Comparison of ENCODE assay signal across 8 cellular contexts in the genomic region with DNA sequence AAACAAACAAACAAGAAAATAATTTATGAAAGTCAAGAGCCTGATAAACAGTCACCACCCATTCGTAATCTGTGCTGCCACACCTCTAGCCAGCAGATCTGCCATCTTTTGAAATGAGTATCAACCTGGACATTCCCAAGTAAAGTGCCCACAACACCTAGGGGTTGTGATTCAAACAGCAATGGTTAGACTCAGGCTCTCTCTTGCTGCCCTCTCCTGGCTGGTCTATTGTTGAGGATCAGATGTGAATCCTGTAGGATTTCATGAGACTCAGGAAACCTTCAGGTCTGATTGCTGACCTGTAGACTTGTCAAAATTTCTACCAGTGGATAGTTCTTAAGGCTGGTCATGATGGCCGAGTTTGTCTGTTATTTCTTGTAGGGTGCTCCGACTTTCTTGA. TPM values are rescaled to one million over a fixed set of nuclear protein-coding genes. Genes with fewer than 3 reads are reported as not detected.
DNase-seq lines count a peak whose midpoint lies in the region; ATAC-seq and TF ChIP-seq lines count a peak whose summit lies in the region.

No MANE protein-coding gene starts in this region.

- intact Hi-C loops in left ventricle myocardium inferior (cut with micrococcal nuclease): no loop called here
- intact Hi-C loops in Panc1 (cut with micrococcal nuclease; ENCODE audit: unreplicated experiment): loop anchor here (5.0 kb wide), 1 partner anchor 238 kb away; no protein-coding TSS in a partner anchor

- H3K4me3 ChIP-seq in left ventricle myocardium inferior: no peak overlapping the region
- H3K4me3 ChIP-seq in right atrium auricular region: no peak overlapping the region
- H3K4me3 ChIP-seq in Panc1 (ENCODE audit: low read depth in 2 of 2, low read length in 2 of 2): no peak overlapping the region

- DNase-seq in left ventricle myocardium inferior: no peak
- DNase-seq in right atrium auricular region (ENCODE audit: low spot score): no peak
- DNase-seq in Panc1 (ENCODE audit: low read depth, low spot score): no peak
- DNase-seq in glomerular visceral epithelial cell (ENCODE audit: extremely low spot score): peak; percentile 20
- no peak for DNase-seq in inferior parietal cortex (ENCODE audit: extremely low spot score)
- DNase-seq in mucosa of gallbladder (ENCODE audit: low spot score): no peak
- DNase-seq in central memory CD4-positive, alpha-beta T cell: no peak

- POLR2A ChIA-PET in Panc1 (lab: Charles Lee): no interaction called here

- in situ Hi-C loops in Panc1 (cut with HindIII; ENCODE audit: low pct_unique_long_range_greater_than_20kb, low sequenced_read_pairs): no loop called here

- peaks cover 19% of the 10 kb centered on the region for H3K36me3 ChIP-seq in left ventricle myocardium inferior
- peaks cover 9% of the 10 kb centered on the region for H3K36me3 ChIP-seq in right atrium auricular region
- H3K36me3 ChIP-seq in Panc1 (ENCODE audit: control insufficient read depth, insufficient read depth, low read length): no peaks in the 10 kb centered on the region

- ATAC-seq in Panc1 (peak; percentile 76), HG03520 (IDR thresholded peaks at IDR 0.05; ENCODE audit: unreplicated experiment) (no peak)

- H3K27me3 ChIP-seq in left ventricle myocardium inferior (ENCODE audit: low read depth) (no peaks in the 10 kb centered on the region), right atrium auricular region (no peaks in the 10 kb centered on the region), Panc1 (ENCODE audit: control insufficient read depth, insufficient read depth, low read length) (no peaks in the 10 kb centered on the region)

- H3K4me1 ChIP-seq in left ventricle myocardium inferior (peaks cover 82% of the 10 kb centered on the region), right atrium auricular region (peaks cover 0 to 35% of the 10 kb centered on the region in 2 donors), Panc1 (ENCODE audit: control insufficient read depth, insufficient read depth, low read length) (no peaks in the 10 kb centered on the region)

- CTCF ChIA-PET in Panc1 (lab: Charles Lee): no interaction called here

- H3K27ac ChIP-seq in left ventricle myocardium inferior (replicated peaks) (no peak overlapping the region), right atrium auricular region (no peak overlapping the region), Panc1 (ENCODE audit: low read length) (no peak overlapping the region)

- no TSS peak for BruUV-seq in Panc1 (replicated peaks; lab: Mats Ljungman, UMichigan)

- TF ChIP-seq CTCF in left ventricle myocardium inferior (IDR thresholded peaks at IDR 0.05; ENCODE audit: borderline replicate concordance) (peak; percentile 51), right atrium auricular region (IDR thresholded peaks at IDR 0.05) (peak in 1 of 2 donors; percentile 50), Panc1 (IDR thresholded peaks at IDR 0.05) (peak; percentile 57)

- H3K9me3 ChIP-seq in left ventricle myocardium inferior (replicated peaks) (no peaks in the 10 kb centered on the region), right atrium auricular region (no peaks in the 10 kb centered on the region), Panc1 (ENCODE audit: control insufficient read depth, insufficient read depth, low read depth, low read length) (no peaks in the 10 kb centered on the region)

RNA-seq across cellular contexts. Expression of a gene that starts 26.8 kb away (rescaled TPM):
- 220 TPM for total RNA-seq in left ventricle myocardium inferior
- 100 to 1,000 TPM in 1 of 2 donors, 10 to 100 TPM in 1; 81.8 to 136 TPM for total RNA-seq in right atrium auricular region
- total RNA-seq in Panc1 (2021; ENCODE audit: unreplicated experiment): 21.3 TPM
- polyA plus RNA-seq in Panc1 (2012; ENCODE audit: insufficient read length): 21.6 TPM
- total RNA-seq in mucosa of gallbladder: 97.6 TPM
